Comparison of ENCODE assay signal across 8 cellular contexts in the genomic region with DNA sequence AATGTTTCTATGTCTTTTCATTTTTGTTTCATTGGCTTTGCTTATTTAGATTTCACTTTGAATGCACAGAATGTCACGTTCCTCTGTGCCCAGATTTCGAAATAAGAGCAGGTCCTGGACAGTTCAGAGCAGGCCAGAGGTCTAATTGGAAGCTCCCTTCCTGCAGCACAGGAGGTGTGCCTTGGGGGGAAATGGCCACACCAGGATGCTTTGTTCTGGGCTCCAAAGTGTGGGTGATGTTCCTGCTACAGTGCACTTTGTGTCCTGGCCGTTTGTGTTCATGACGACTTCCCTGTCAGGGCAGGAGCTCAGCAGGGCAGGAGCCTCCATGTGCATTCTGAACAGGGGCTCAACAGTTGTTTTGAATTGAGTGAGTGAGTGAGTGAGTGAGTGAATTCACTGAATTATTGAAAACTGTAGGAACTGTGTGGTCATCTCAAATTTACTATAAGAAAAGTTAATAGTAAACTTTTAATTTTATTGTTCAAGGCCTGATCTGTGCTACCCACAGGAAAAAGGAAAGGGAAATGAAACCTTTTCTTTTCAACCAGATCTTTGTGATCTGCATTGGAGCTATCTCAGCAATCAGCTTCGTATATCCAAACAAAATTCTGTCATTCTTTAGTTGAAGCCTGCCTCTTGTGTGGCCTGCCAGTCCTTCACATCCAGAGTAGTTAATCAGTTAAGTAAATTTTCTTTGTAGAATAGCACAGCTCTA.
DNase-seq lines count a peak whose midpoint lies in the region; ATAC-seq lines count a peak whose summit lies in the region.

No MANE protein-coding gene starts in this region.

- ATAC-seq in GM21717 (IDR thresholded peaks at IDR 0.05; ENCODE audit: unreplicated experiment) (peak; percentile 43), left colon (peak; percentile 53)

- H3K27me3 ChIP-seq in effector memory CD4-positive, alpha-beta T cell (replicated peaks; ENCODE audit: control insufficient read depth, insufficient read depth, low read length, poor library complexity, severe bottlenecking): no peaks in the 10 kb centered on the region

- no peak overlapping the region for H3K4me3 ChIP-seq in effector memory CD4-positive, alpha-beta T cell (ENCODE audit: insufficient read depth, low read depth, low read length, poor library complexity, severe bottlenecking)

- DNase-seq in ELF-1 (ENCODE audit: low read depth, low spot score): peak; percentile 67
- DNase-seq in NAMALWA (ENCODE audit: low spot score): peak; percentile 22
- DNase-seq in left colon: no peak
- DNase-seq in effector memory CD4-positive, alpha-beta T cell: no peak
- DNase-seq in NCI-H187 (lab: John Stamatoyannopoulos, UW): no peak
- no peak for DNase-seq in NCI-H2107 treated with DMSO at 0.1 percent for 48 hours (lab: John Stamatoyannopoulos, UW; ENCODE audit: unreplicated experiment)
- DNase-seq in ureter (ENCODE audit: low spot score): no peak

- peaks cover 3% of the 10 kb centered on the region for H3K36me3 ChIP-seq in effector memory CD4-positive, alpha-beta T cell (ENCODE audit: control insufficient read depth, insufficient read depth, low read length)

- no peaks in the 10 kb centered on the region for H3K9me3 ChIP-seq in effector memory CD4-positive, alpha-beta T cell (ENCODE audit: control insufficient read depth, low read length)

- H3K4me1 ChIP-seq in effector memory CD4-positive, alpha-beta T cell (ENCODE audit: control insufficient read depth, insufficient read depth, low read length, poor library complexity, severe bottlenecking): peaks cover 5% of the 10 kb centered on the region

- intact Hi-C loops in left colon (cut with DNase I, micrococcal nuclease): no loop called here

- H3K27ac ChIP-seq in effector memory CD4-positive, alpha-beta T cell (ENCODE audit: insufficient read depth, low read length, poor library complexity, severe bottlenecking): no peak overlapping the region

Comparison
In these comparisons a context has a peak if more than half of its experiments do, and no peak if none do; other contexts are left out.
1. DNase-seq: peak in ELF-1 (single experiment) and NAMALWA (single experiment); none in left colon (0 of 2), effector memory CD4-positive, alpha-beta T cell (0 of 3), NCI-H187 (0 of 2), NCI-H2107 treated with DMSO at 0.1 percent for 48 hours (single experiment) and ureter (single experiment).